In genomic region chr20:3550857-3551256, GRCh38 we compare ENCODE assay signal across 1 cellular context.
TF ChIP-seq lines count a peak whose summit lies in the region.

No MANE protein-coding gene starts in this region.

TF ChIP-seq in liver, 16 proteins besides CTCF, POLR2A, EP300 and RAD21 (continued from another document):
- TF ChIP-seq, protein P1, sequence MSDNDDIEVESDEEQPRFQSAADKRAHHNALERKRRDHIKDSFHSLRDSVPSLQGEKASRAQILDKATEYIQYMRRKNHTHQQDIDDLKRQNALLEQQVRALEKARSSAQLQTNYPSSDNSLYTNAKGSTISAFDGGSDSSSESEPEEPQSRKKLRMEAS (IDR thresholded peaks at IDR 0.05) = no peak
- TF ChIP-seq SP1 (IDR thresholded peaks at IDR 0.05) = no peak
- TF ChIP-seq YY1 (IDR thresholded peaks at IDR 0.05) = peak; percentile 39
